In genomic region chr1:115284209-115284608, GRCh38 we compare ENCODE assay signal across 26 cellular contexts. TPM values are rescaled to one million over a fixed set of nuclear protein-coding genes. Genes with fewer than 3 reads are reported as not detected.
DNase-seq lines count a peak whose midpoint lies in the region; ATAC-seq and TF ChIP-seq lines count a peak whose summit lies in the region.
"Had no signal": no experiment of that assay in that cellular context is flagged by ENCODE, and none has a peak within 500 bp of the region (broad histone marks: within the 10 kb centered on the region; RNA-seq: fewer than 3 reads in every experiment).

No MANE protein-coding gene starts in this region.

- H3K4me1 Mint-ChIP-seq in CD8-positive, alpha-beta T cell (ENCODE audit: low read depth) = no peaks in the 10 kb centered on the region
- H3K4me1 Mint-ChIP-seq: central memory CD8-positive, alpha-beta T cell had no signal

- H3K36me3 ChIP-seq in heart left ventricle (peaks cover 0 to 9% (median 0%) of the 10 kb centered on the region in 9 donors), subcutaneous abdominal adipose tissue (ENCODE audit: control insufficient read depth in 5 of 5, insufficient read depth in 5 of 5, low read length in 5 of 5) (peaks cover 0 to 2% (median 0%) of the 10 kb centered on the region in 5 donors)
- no peaks in the 10 kb centered on the region for H3K36me3 ChIP-seq in CD8-positive, alpha-beta T cell (ENCODE audit: insufficient read depth, low read length)
- H3K36me3 ChIP-seq: BE2C, left lung had no signal

- no peak for TF ChIP-seq CTCF in heart left ventricle (IDR thresholded peaks at IDR 0.05)
- TF ChIP-seq CTCF in CD8-positive, alpha-beta T cell (IDR thresholded peaks at IDR 0.05) = no peak

- CTCF ChIA-PET in CD8-positive, alpha-beta T cell (lab: Charles Lee) = no interaction called here

- intact Hi-C loops in heart left ventricle (cut with DNase I) (loop anchor here in 1 of 10 donors (5.0 kb wide), 2 partner anchors 53 to 147 kb away; partner anchors contain the start of gene NGF), Right ventricle myocardium inferior (cut with DNase I) (loop anchor here (5.0 kb wide), 1 partner anchor 48 kb away; no protein-coding TSS in a partner anchor), right cardiac atrium (cut with DNase I) (no loop called here)
- intact Hi-C loops in CD8-positive, alpha-beta T cell (cut with DNase I, micrococcal nuclease) = no loop called here

- H3K27ac ChIP-seq in heart left ventricle (peak overlapping the region; percentile 55 to 89 (median 82)), right cardiac atrium (ENCODE audit: low read length) (peak overlapping the region; percentile 98), subcutaneous abdominal adipose tissue (ENCODE audit: low read depth, low read length) (peak overlapping the region; percentile 92)
- no peak overlapping the region for H3K27ac ChIP-seq in CD8-positive, alpha-beta T cell (ENCODE audit: low read depth, low read length)
- H3K27ac ChIP-seq: epithelial cell of prostate, SK-N-MC had no signal

- H3K4me1 ChIP-seq in heart left ventricle (peaks cover 0 to 38% (median 14%) of the 10 kb centered on the region in 12 donors), right cardiac atrium (ENCODE audit: control insufficient read depth, insufficient read depth, low read length) (peaks cover 7% of the 10 kb centered on the region), subcutaneous abdominal adipose tissue (ENCODE audit: control insufficient read depth in 5 of 5, insufficient read depth in 5 of 5, low read length in 5 of 5) (peaks cover 17 to 58% (median 54%) of the 10 kb centered on the region in 5 donors)
- no peaks in the 10 kb centered on the region for H3K4me1 ChIP-seq in CD8-positive, alpha-beta T cell (ENCODE audit: insufficient read depth, low read length)
- H3K4me1 ChIP-seq: BE2C, left lung had no signal

- H3K9ac ChIP-seq in subcutaneous abdominal adipose tissue (ENCODE audit: low read length in 5 of 5) = peak overlapping the region; percentile 34 to 70 (median 38)

- POLR2A ChIA-PET in CD8-positive, alpha-beta T cell (lab: Charles Lee) = no interaction called here

- DNase-seq in heart left ventricle (no peak), Right ventricle myocardium inferior (ENCODE audit: missing footprints) (no peak), right cardiac atrium (peak in 2 of 3 donors; percentile 56 to 76), NCI-H748 treated with DMSO at 0.1 percent for 48 hours (lab: John Stamatoyannopoulos, UW) (no peak)
- DNase-seq in CD8-positive, alpha-beta T cell = no peak
- DNase-seq: activated CD4-positive, alpha-beta T cell treated with anti-CD3 and anti-CD28 coated beads, Interleukin-2, amount 50 U/mL, for 48 hours; amygdala; BE2C; COR-L47; DMS79 treated with DMSO at 0.1 percent for 48 hours; HCEC 1CT; left lung; NCI-H1092 treated with DMSO at 0.1 percent for 48 hours; NCI-H2029; NK-92 treated with Interleukin-12 subunit alpha and Interleukin-12 subunit beta, amount 100 ng/mL, for 24 hours; stimulated activated CD8-positive, alpha-beta memory T cell treated with anti-CD3 and anti-CD28 coated beads, Interleukin-4, amount 100 ng/mL, for 48 hours had no signal

- no peaks in the 10 kb centered on the region for H3K9me3 Mint-ChIP-seq in CD8-positive, alpha-beta T cell
- H3K9me3 Mint-ChIP-seq: central memory CD8-positive, alpha-beta T cell; T-helper 2 cell treated with Interferon-gamma antibody and Interleukin-4, amounts not matched to agents 5 μg/mL and 100 μg/mL, for 36 hours had no signal

- no peaks in the 10 kb centered on the region for H3K36me3 Mint-ChIP-seq in CD8-positive, alpha-beta T cell
- H3K36me3 Mint-ChIP-seq: WTC11 had no signal

- no peaks in the 10 kb centered on the region for H3K27me3 Mint-ChIP-seq in CD8-positive, alpha-beta T cell (ENCODE audit: low read depth)
- H3K27me3 Mint-ChIP-seq: central memory CD8-positive, alpha-beta T cell had no signal

- H3K27ac Mint-ChIP-seq in CD8-positive, alpha-beta T cell = no peak overlapping the region
- H3K27ac Mint-ChIP-seq: T-helper 2 cell treated with Interferon-gamma antibody and Interleukin-4, amounts not matched to agents 5 μg/mL and 100 μg/mL, for 36 hours; WTC11 had no signal

- ATAC-seq in heart left ventricle = no peak
- ATAC-seq in Right ventricle myocardium inferior = no peak
- ATAC-seq in right cardiac atrium = peak; percentile 7 to 18
- ATAC-seq in CD8-positive, alpha-beta T cell = no peak
- no peak for ATAC-seq in GM18909 (IDR thresholded peaks at IDR 0.05; ENCODE audit: poor library complexity, unreplicated experiment)
- no peak for ATAC-seq in HG03520 (IDR thresholded peaks at IDR 0.05; ENCODE audit: unreplicated experiment)
- ATAC-seq: left lung, WTC11 had no signal

- H3K27me3 ChIP-seq in heart left ventricle (no peaks in the 10 kb centered on the region), right cardiac atrium (ENCODE audit: control insufficient read depth, insufficient read depth) (no peaks in the 10 kb centered on the region), subcutaneous abdominal adipose tissue (ENCODE audit: control insufficient read depth in 5 of 5, insufficient read depth in 4 of 5, low read length in 5 of 5) (no peaks in the 10 kb centered on the region)
- no peaks in the 10 kb centered on the region for H3K27me3 ChIP-seq in CD8-positive, alpha-beta T cell (ENCODE audit: insufficient read depth, low read length)
- H3K27me3 ChIP-seq: BE2C, left lung had no signal

- H3K9me3 ChIP-seq in heart left ventricle (no peaks in the 10 kb centered on the region), right cardiac atrium (ENCODE audit: control insufficient read depth, low read length) (no peaks in the 10 kb centered on the region), subcutaneous abdominal adipose tissue (ENCODE audit: control insufficient read depth in 5 of 5, low read length in 5 of 5) (no peaks in the 10 kb centered on the region)
- H3K9me3 ChIP-seq in CD8-positive, alpha-beta T cell (ENCODE audit: low read length) = no peaks in the 10 kb centered on the region
- H3K9me3 ChIP-seq: BE2C, left lung had no signal

- TF ChIP-seq POLR2A in heart left ventricle (IDR thresholded peaks at IDR 0.05) = no peak

- H3K4me3 ChIP-seq in heart left ventricle = peak overlapping the region in 2 of 12 donors; percentile 5 to 24
- no peak overlapping the region for H3K4me3 ChIP-seq in right cardiac atrium (ENCODE audit: low read length)
- peak overlapping the region in 1 of 5 donors; percentile 12 for H3K4me3 ChIP-seq in subcutaneous abdominal adipose tissue (ENCODE audit: low read depth in 1 of 5, low read length in 5 of 5)
- H3K4me3 ChIP-seq in CD8-positive, alpha-beta T cell (ENCODE audit: low read depth, low read length) = no peak overlapping the region
- H3K4me3 ChIP-seq: left lung, SK-N-MC had no signal

- H3K4me3 Mint-ChIP-seq in CD8-positive, alpha-beta T cell = no peak overlapping the region
- H3K4me3 Mint-ChIP-seq: central memory CD8-positive, alpha-beta T cell; T-helper 2 cell treated with Interferon-gamma antibody and Interleukin-4, amounts not matched to agents 5 μg/mL and 100 μg/mL, for 36 hours; WTC11 had no signal

- 78 to 87% (median 82%) methylated on average over 6 of the region's 6 CpGs for WGBS in heart left ventricle, 4 donors
- 62% methylated on average over 6 of the region's 6 CpGs for WGBS in right cardiac atrium

RNA-seq across cellular contexts. Expression of gene NGF, which starts 53.8 kb away (rescaled TPM):
- 10 to 100 TPM in 1 of 9 donors, 1 to 10 TPM in 7, under 1 TPM in 1; 0.94 to 13.6 (median 2.9) TPM for total RNA-seq in heart left ventricle
- 10 to 100 TPM in 1 of 2 donors, 1 to 10 TPM in 1; 2.4 to 11.5 TPM for polyA plus RNA-seq in heart left ventricle
- 4.9 TPM for total RNA-seq in Right ventricle myocardium inferior
- total RNA-seq in right cardiac atrium = 1 to 10 TPM; 3.3 to 7.4 (median 5.6) TPM
- 17.4 TPM for polyA plus RNA-seq in right cardiac atrium
- total RNA-seq in CD8-positive, alpha-beta T cell = not detected
- total RNA-seq: LHCN-M2, pulmonary artery endothelial cell had no signal

Comparison
In these comparisons a context has a peak if more than half of its experiments do, and no peak if none do; other contexts are left out.
1. ATAC-seq: peak in right cardiac atrium (2 of 2); none in heart left ventricle (0 of 4), Right ventricle myocardium inferior (single experiment), CD8-positive, alpha-beta T cell (single experiment), GM18909 (single experiment) and HG03520 (single experiment).
2. DNase-seq: peak in right cardiac atrium (2 of 3); none in heart left ventricle (0 of 5), Right ventricle myocardium inferior (single experiment), CD8-positive, alpha-beta T cell (0 of 7) and NCI-H748 treated with DMSO at 0.1 percent for 48 hours (single experiment).